ENCODE assay signal across 30 cellular contexts in genomic region chr2:122795763-122796162, GRCh38.
"Had no signal": no experiment of that assay in that cellular context is flagged by ENCODE, and none has a peak within 500 bp of the region (broad histone marks: within the 10 kb centered on the region; RNA-seq: fewer than 3 reads in every experiment).

No MANE protein-coding gene starts in this region.

- DNase-seq: activated B cell treated with CpG ODN at 0.5 μM for 24 hours; activated CD4-positive, alpha-beta T cell treated with anti-CD3 and anti-CD28 coated beads for 48 hours; activated CD4-positive, alpha-beta T cell treated with anti-CD3 and anti-CD28 coated beads, Interleukin-2, amount 50 U/mL, for 1 hour; activated CD4-positive, alpha-beta T cell treated with anti-CD3 and anti-CD28 coated beads, Interleukin-2, amount 50 U/mL, for 48 hours; activated CD8-positive, alpha-beta memory T cell treated with anti-CD3 and anti-CD28 coated beads for 24 hours; activated CD8-positive, alpha-beta T cell treated with anti-CD3 and anti-CD28 coated beads for 36 hours; activated effector memory CD4-positive, alpha-beta T cell treated with anti-CD3 and anti-CD28 coated beads, Interleukin-2, amount 50 U/mL, for 16 hours; activated naive CD4-positive, alpha-beta T cell treated with anti-CD3 and anti-CD28 coated beads for 36 hours; activated naive CD8-positive, alpha-beta T cell treated with anti-CD3 and anti-CD28 coated beads for 36 hours; activated naive CD8-positive, alpha-beta T cell treated with anti-CD3 and anti-CD28 coated beads, Interleukin-2, amount 50 U/mL, for 24 hours; activated T-cell treated with anti-CD3 and anti-CD28 coated beads, Interleukin-2, amount 50 U/mL, for 4 hours; adrenal gland; central memory CD4-positive, alpha-beta T cell; cerebellar nuclear complex; colonic mucosa; effector CD8-positive, alpha-beta T cell; foreskin fibroblast; gastrocnemius medialis; glutamatergic neuron; heart left ventricle; T-helper 1 cell; T-helper 17 cell; T1000; WERI-Rb-1 had no signal

- H3K27ac Mint-ChIP-seq: activated B cell treated with CpG ODN at 0.5 μM for 24 hours; activated CD8-positive, alpha-beta T cell treated with anti-CD3 and anti-CD28 coated beads for 36 hours; activated naive CD4-positive, alpha-beta T cell treated with anti-CD3 and anti-CD28 coated beads for 36 hours; activated naive CD4-positive, alpha-beta T cell treated with anti-CD3 and anti-CD28 coated beads, Interleukin-2, amount 50 U/mL, for 24 hours; activated naive CD8-positive, alpha-beta T cell treated with anti-CD3 and anti-CD28 coated beads for 36 hours; activated naive CD8-positive, alpha-beta T cell treated with anti-CD3 and anti-CD28 coated beads, Interleukin-2, amount 50 U/mL, for 24 hours; activated T-helper 17 cell treated with anti-CD3 and anti-CD28 coated beads, Interleukin-2, amount 50 U/mL, for 72 hours; brain; T-helper 17 cell; T-helper 2 cell treated with Interferon-gamma antibody and Interleukin-4, amounts not matched to agents 5 μg/mL and 100 μg/mL, for 36 hours had no signal

- H3K9me3 Mint-ChIP-seq: activated naive CD4-positive, alpha-beta T cell treated with anti-CD3 and anti-CD28 coated beads, Interleukin-2, amount 50 U/mL, for 24 hours; activated T-cell treated with anti-CD3 and anti-CD28 coated beads, Interleukin-2, amount 50 U/mL, for 4 hours had no signal

- ATAC-seq: activated CD4-positive, CD25-positive, alpha-beta regulatory T cell treated with anti-CD3 and anti-CD28 coated beads, Interleukin-2, amount 50 U/mL, for 24 hours; activated CD8-positive, alpha-beta T cell treated with anti-CD3 and anti-CD28 coated beads for 36 hours; activated naive CD8-positive, alpha-beta T cell treated with anti-CD3 and anti-CD28 coated beads, Interleukin-2, amount 50 U/mL, for 24 hours; activated T-cell treated with anti-CD3 and anti-CD28 coated beads, Interleukin-2, amount 50 U/mL, for 4 hours; activated T-helper 17 cell treated with anti-CD3 and anti-CD28 coated beads, Interleukin-2, amount 50 U/mL, for 72 hours; esophagus mucosa; gastrocnemius medialis; heart left ventricle; T-helper 17 cell had no signal

- H3K27me3 Mint-ChIP-seq: activated B cell treated with CpG ODN at 0.5 μM for 24 hours; activated CD8-positive, alpha-beta T cell treated with anti-CD3 and anti-CD28 coated beads for 36 hours; activated naive CD4-positive, alpha-beta T cell treated with anti-CD3 and anti-CD28 coated beads, Interleukin-2, amount 50 U/mL, for 24 hours; activated naive CD8-positive, alpha-beta T cell treated with anti-CD3 and anti-CD28 coated beads for 36 hours; activated naive CD8-positive, alpha-beta T cell treated with anti-CD3 and anti-CD28 coated beads, Interleukin-2, amount 50 U/mL, for 24 hours; activated T-helper 17 cell treated with anti-CD3 and anti-CD28 coated beads, Interleukin-2, amount 50 U/mL, for 72 hours; T-helper 17 cell had no signal

- H3K36me3 Mint-ChIP-seq: activated naive CD4-positive, alpha-beta T cell treated with anti-CD3 and anti-CD28 coated beads, Interleukin-2, amount 50 U/mL, for 24 hours; activated naive CD8-positive, alpha-beta T cell treated with anti-CD3 and anti-CD28 coated beads for 36 hours; brain had no signal

- H3K4me3 Mint-ChIP-seq: activated B cell treated with CpG ODN at 0.5 μM for 24 hours; activated CD8-positive, alpha-beta T cell treated with anti-CD3 and anti-CD28 coated beads for 36 hours; activated naive CD4-positive, alpha-beta T cell treated with anti-CD3 and anti-CD28 coated beads for 36 hours; activated naive CD4-positive, alpha-beta T cell treated with anti-CD3 and anti-CD28 coated beads, Interleukin-2, amount 50 U/mL, for 24 hours; activated naive CD8-positive, alpha-beta T cell treated with anti-CD3 and anti-CD28 coated beads for 36 hours; activated naive CD8-positive, alpha-beta T cell treated with anti-CD3 and anti-CD28 coated beads, Interleukin-2, amount 50 U/mL, for 24 hours; activated T-cell treated with anti-CD3 and anti-CD28 coated beads, Interleukin-2, amount 50 U/mL, for 4 hours; activated T-helper 17 cell treated with anti-CD3 and anti-CD28 coated beads, Interleukin-2, amount 50 U/mL, for 72 hours; brain; T-helper 17 cell; T-helper 2 cell treated with Interferon-gamma antibody and Interleukin-4, amounts not matched to agents 5 μg/mL and 100 μg/mL, for 36 hours had no signal

- H3K4me1 Mint-ChIP-seq: activated B cell treated with CpG ODN at 0.5 μM for 24 hours; activated naive CD4-positive, alpha-beta T cell treated with anti-CD3 and anti-CD28 coated beads, Interleukin-2, amount 50 U/mL, for 24 hours; activated naive CD8-positive, alpha-beta T cell treated with anti-CD3 and anti-CD28 coated beads for 36 hours; activated naive CD8-positive, alpha-beta T cell treated with anti-CD3 and anti-CD28 coated beads, Interleukin-2, amount 50 U/mL, for 24 hours; activated T-helper 17 cell treated with anti-CD3 and anti-CD28 coated beads, Interleukin-2, amount 50 U/mL, for 72 hours; brain; T-helper 17 cell had no signal
